ENCODE assay signal across 1 cellular context in the genomic region with DNA sequence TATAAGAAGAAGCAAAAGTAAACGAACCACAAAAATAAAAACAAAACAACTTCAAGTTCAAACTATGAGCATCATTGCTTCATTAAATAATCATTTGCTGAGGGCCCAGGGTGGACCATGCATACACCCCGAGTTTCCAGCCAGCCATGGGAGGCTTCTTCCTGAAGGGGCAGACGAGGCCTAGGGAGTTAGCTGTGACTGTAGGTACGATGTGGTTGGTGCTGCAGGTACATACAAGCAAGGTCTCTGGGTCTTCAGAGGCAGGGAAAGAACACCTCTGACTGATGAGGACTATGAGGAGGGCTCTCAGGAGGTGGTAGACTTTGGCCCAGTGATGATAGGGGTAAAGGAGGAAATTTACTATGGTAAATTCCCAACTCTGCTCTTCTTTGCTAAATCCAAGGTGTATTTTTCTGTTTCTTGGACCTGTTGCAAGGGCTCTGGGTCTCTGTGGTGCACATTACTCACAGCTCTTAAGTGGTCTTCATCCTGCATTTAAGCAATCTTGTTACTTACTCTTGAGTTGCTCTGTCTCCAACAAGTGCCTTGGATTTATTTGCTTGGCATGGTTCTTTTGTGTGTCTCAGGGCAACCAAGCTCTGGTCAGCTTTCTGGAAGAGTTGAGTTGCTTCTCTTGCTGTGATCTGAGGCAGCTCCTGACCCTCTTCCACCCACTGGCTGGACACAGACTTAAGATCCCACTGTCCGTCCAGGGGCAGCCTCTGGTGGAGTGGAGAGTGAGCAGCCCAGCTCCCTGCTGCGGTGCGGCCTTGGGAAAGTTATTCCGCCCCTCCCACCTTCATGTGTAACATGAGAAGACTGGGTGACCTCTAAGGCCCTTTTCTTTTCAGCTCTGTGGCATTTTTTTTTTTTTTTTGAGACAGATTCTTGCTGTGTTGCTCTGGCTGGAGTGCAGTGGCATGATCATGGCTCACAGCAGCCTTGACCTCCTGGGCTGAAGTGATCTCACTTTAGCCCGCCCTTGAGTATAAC.
TF ChIP-seq lines count a peak whose summit lies in the region.

No MANE protein-coding gene starts in this region.

TF ChIP-seq in IMR-90, 13 proteins besides CTCF, POLR2A, EP300 and RAD21 (continued from another document):
- TF ChIP-seq MAZ (IDR thresholded peaks at IDR 0.05; ENCODE audit: borderline replicate concordance, low read depth, low read length) (no peak), RFX5 (IDR thresholded peaks at IDR 0.05; ENCODE audit: low read depth, low read length) (no peak), CHD1 (IDR thresholded peaks at IDR 0.05; ENCODE audit: low read depth, low read length) (no peak)
